8 cellular contexts compared by ENCODE assay signal in genomic region chrX:9340619-9341304, GRCh38.
DNase-seq lines count a peak whose midpoint lies in the region; ATAC-seq and TF ChIP-seq lines count a peak whose summit lies in the region.

No MANE protein-coding gene starts in this region.

- H3K36me3 ChIP-seq in mesendoderm (ENCODE audit: control insufficient read depth, insufficient read depth, low read length) (no peaks in the 10 kb centered on the region), upper lobe of left lung (no peaks in the 10 kb centered on the region)

- no peak overlapping the region for H2BK15ac ChIP-seq in mesendoderm (replicated peaks; ENCODE audit: low read depth)

- no peak for TF ChIP-seq POLR2A in upper lobe of left lung (IDR thresholded peaks at IDR 0.05)

- no CpG with 5 or more reads among the region's 15 CpGs for WGBS in mesendoderm (ENCODE audit: extremely low coverage, insufficient coverage, low lambda C conversion rate)
- WGBS in upper lobe of left lung, 2 donors = 11 to 35% methylated on average over 5 to 15 of the region's 15 CpGs

- no peak overlapping the region for H2BK5ac ChIP-seq in mesendoderm (ENCODE audit: low read length)

- no peak overlapping the region for H3K9ac ChIP-seq in mesendoderm (ENCODE audit: low read length)

- no peak overlapping the region for H3K4me3 ChIP-seq in mesendoderm (ENCODE audit: low read length)
- peak overlapping the region in 1 of 4 donors; percentile 6 for H3K4me3 ChIP-seq in upper lobe of left lung

- peak overlapping the region; percentile 82 for H2BK120ac ChIP-seq in mesendoderm (ENCODE audit: low read depth, low read length)

- H3K18ac ChIP-seq in mesendoderm (ENCODE audit: low read length) = peak overlapping the region; percentile 90

- H3K4me1 ChIP-seq in mesendoderm (ENCODE audit: control insufficient read depth, low read depth, low read length) (no peaks in the 10 kb centered on the region), upper lobe of left lung (peaks cover 7 to 30% (median 17%) of the 10 kb centered on the region in 4 donors)

- no peak overlapping the region for H4K8ac ChIP-seq in mesendoderm (ENCODE audit: low read depth, low read length)

- no peaks in the 10 kb centered on the region for H3K79me1 ChIP-seq in mesendoderm (ENCODE audit: low read length)

- peak; percentile 35 for ATAC-seq in HG02798 (IDR thresholded peaks at IDR 0.05; ENCODE audit: poor library complexity, unreplicated experiment)
- peak; percentile 67 to 77 for ATAC-seq in upper lobe of left lung (ENCODE audit: low FRiP score in 2 of 2)

- no peak overlapping the region for H2AK5ac ChIP-seq in mesendoderm (ENCODE audit: low read length)

- TF ChIP-seq EP300 in upper lobe of left lung (IDR thresholded peaks at IDR 0.05) = no peak

- H3K79me2 ChIP-seq in mesendoderm (ENCODE audit: control insufficient read depth, insufficient read depth, low read length) = no peaks in the 10 kb centered on the region

- no peak overlapping the region for H3K4ac ChIP-seq in mesendoderm (ENCODE audit: low read depth, low read length)

- H3K27ac ChIP-seq in mesendoderm (ENCODE audit: low read depth, low read length) (no peak overlapping the region), upper lobe of left lung (peak overlapping the region; percentile 82 to 88 (median 84))

- H3K4me2 ChIP-seq in mesendoderm (ENCODE audit: low read length) = no peak overlapping the region

- TF ChIP-seq CTCF in upper lobe of left lung (IDR thresholded peaks at IDR 0.05) = no peak

- H3K27me3 ChIP-seq in mesendoderm (ENCODE audit: insufficient read depth, low read length, poor library complexity) = no peaks in the 10 kb centered on the region
- H3K27me3 ChIP-seq in upper lobe of left lung = no peaks in the 10 kb centered on the region

- no peaks in the 10 kb centered on the region for H3K9me3 ChIP-seq in upper lobe of left lung

- no peak overlapping the region for H4K5ac ChIP-seq in mesendoderm (ENCODE audit: low read length)

- DNase-seq in SIG-M5 treated with dmso at 0.1 percent for 504 hours (lab: John Stamatoyannopoulos, UW; ENCODE audit: unreplicated experiment) = peak; percentile 51
- DNase-seq in SIG-M5 (lab: John Stamatoyannopoulos, UW) = no peak
- peak; percentile 54 for DNase-seq in RPMI7951 (ENCODE audit: low read depth)
- peak; percentile 72 for DNase-seq in central memory CD4-positive, alpha-beta T cell
- peak; percentile 47 for DNase-seq in mesendoderm
- peak in 1 of 2 donors; percentile 78 for DNase-seq in upper lobe of left lung
- no peak for DNase-seq in DMS153 (lab: John Stamatoyannopoulos, UW)

- no peak overlapping the region for H3K23ac ChIP-seq in mesendoderm (ENCODE audit: low read length)

- H3K56ac ChIP-seq in mesendoderm (ENCODE audit: low read length) = peak overlapping the region; percentile 5

Comparison
In these comparisons a context has a peak if more than half of its experiments do, and no peak if none do; other contexts are left out.
1. DNase-seq: peak in SIG-M5 treated with dmso at 0.1 percent for 504 hours (single experiment), RPMI7951 (single experiment), central memory CD4-positive, alpha-beta T cell (single experiment) and mesendoderm (single experiment); none in SIG-M5 (single experiment) and DMS153 (single experiment).